In genomic region chr1:187958207-187958606, GRCh38 we compare ENCODE assay signal across 22 cellular contexts.
DNase-seq lines count a peak whose midpoint lies in the region; ATAC-seq, FAIRE-seq and TF ChIP-seq lines count a peak whose summit lies in the region.
"Had no signal": no experiment of that assay in that cellular context is flagged by ENCODE, and none has a peak within 500 bp of the region (broad histone marks: within the 10 kb centered on the region; RNA-seq: fewer than 3 reads in every experiment).

No MANE protein-coding gene starts in this region.

- BruUV-seq in K562 (replicated peaks; lab: Mats Ljungman, UMichigan) (no TSS peak), A673 (replicated peaks; lab: Mats Ljungman, UMichigan) (no TSS peak)

- TF ChIP-seq POLR2A in K562 (conservative IDR thresholded peaks at IDR 0.05) (no peak), right lobe of liver (IDR thresholded peaks at IDR 0.05) (no peak)

- no peak overlapping the region for H3K4me2 ChIP-seq in K562 (ENCODE audit: insufficient read depth, low read length)
- H3K4me2 ChIP-seq: BLaER1 treated with 17β-estradiol and CSF1 and Interleukin-3, amounts not matched to agents 10 nM and 100 nM; GM23338 had no signal

- no peak overlapping the region for H2AFZ ChIP-seq in K562 (ENCODE audit: low read depth, low read length)
- H2AFZ ChIP-seq: GM23338 had no signal

- in situ Hi-C loops in K562 (cut with MboI) = no loop called here

- POLR2A ChIA-PET in K562 (lab: Yijun Ruan, JAX) (no interaction called here), A673 (lab: Charles Lee; ENCODE audit: low non-redundant PET) (no interaction called here)

- WGBS in K562 (ENCODE audit: insufficient coverage, low coverage, missing lambda C conversion rate) = 3% methylated on average over 6 of the region's 6 CpGs
- WGBS in right lobe of liver (ENCODE audit: insufficient coverage, low coverage, low lambda C conversion rate, missing lambda C conversion rate) = 35% methylated on average over 6 of the region's 6 CpGs

- H4K20me1 ChIP-seq in K562 (replicated peaks; ENCODE audit: control insufficient read depth, insufficient read depth, low read length) = no peaks in the 10 kb centered on the region
- H4K20me1 ChIP-seq: BLaER1 treated with 17β-estradiol and CSF1 and Interleukin-3, amounts not matched to agents 10 nM and 100 nM had no signal

- H3K79me2 ChIP-seq in K562 (ENCODE audit: control insufficient read depth, insufficient read depth, low read length) = no peaks in the 10 kb centered on the region

- H3K4me3 ChIP-seq in K562 (no peak overlapping the region), right lobe of liver (no peak overlapping the region), ascending aorta (no peak overlapping the region), A673 (ENCODE audit: low read depth, low read length, poor library complexity, severe bottlenecking) (no peak overlapping the region)
- H3K4me3 ChIP-seq: BLaER1 treated with 17β-estradiol and CSF1 and Interleukin-3, amounts not matched to agents 10 nM and 100 nM; GM12878; GM23338 had no signal

- no peak for TF ChIP-seq CTCF in D721Med (IDR thresholded peaks at IDR 0.05; ENCODE audit: insufficient read depth, missing control alignments)
- no peak for TF ChIP-seq CTCF in K562 (IDR thresholded peaks at IDR 0.05 in 2 of 3, conservative IDR thresholded peaks at IDR 0.05 in 1 of 3; ENCODE audit: insufficient read depth in 2 of 3, low read depth in 1 of 3, low read length in 3 of 3)
- TF ChIP-seq CTCF in right lobe of liver (IDR thresholded peaks at IDR 0.05) = no peak
- no peak for TF ChIP-seq CTCF in ascending aorta (IDR thresholded peaks at IDR 0.05)
- no peak for TF ChIP-seq CTCF in A673 (conservative IDR thresholded peaks at IDR 0.05; ENCODE audit: low read depth, low read length)

- H3K36me3 ChIP-seq in K562 (ENCODE audit: control insufficient read depth, insufficient read depth, low read length) = no peaks in the 10 kb centered on the region
- no peaks in the 10 kb centered on the region for H3K36me3 ChIP-seq in right lobe of liver
- no peaks in the 10 kb centered on the region for H3K36me3 ChIP-seq in ascending aorta
- H3K36me3 ChIP-seq in A673 (ENCODE audit: insufficient read depth, low read length, poor library complexity, severe bottlenecking) = no peaks in the 10 kb centered on the region
- H3K36me3 ChIP-seq: BE2C; BLaER1 treated with 17β-estradiol and CSF1 and Interleukin-3, amounts not matched to agents 10 nM and 100 nM had no signal

- intact Hi-C loops in K562 (cut with micrococcal nuclease) = no loop called here
- intact Hi-C loops in right lobe of liver (cut with DNase I) = no loop called here
- intact Hi-C loops in ascending aorta (cut with DNase I) = no loop called here
- intact Hi-C loops in A673 (cut with micrococcal nuclease; ENCODE audit: unreplicated experiment) = no loop called here

- H3K4me1 ChIP-seq in K562 (replicated peaks in 1 of 2; ENCODE audit: control insufficient read depth in 2 of 2, insufficient read depth in 2 of 2, low read length in 2 of 2) = no peaks in the 10 kb centered on the region
- H3K4me1 ChIP-seq in right lobe of liver = peaks cover 0 to 22% (median 5%) of the 10 kb centered on the region in 4 donors
- no peaks in the 10 kb centered on the region for H3K4me1 ChIP-seq in ascending aorta
- peaks cover 12% of the 10 kb centered on the region for H3K4me1 ChIP-seq in A673 (ENCODE audit: insufficient read depth, low read length, poor library complexity, severe bottlenecking)
- H3K4me1 ChIP-seq: BE2C; BLaER1 treated with 17β-estradiol and CSF1 and Interleukin-3, amounts not matched to agents 10 nM and 100 nM had no signal

- H3K27ac ChIP-seq in K562 (ENCODE audit: extremely low read depth, low read depth, low read length) = no peak overlapping the region
- no peak overlapping the region for H3K27ac ChIP-seq in right lobe of liver
- H3K27ac ChIP-seq in ascending aorta = no peak overlapping the region
- H3K27ac ChIP-seq in A673 (ENCODE audit: low read depth, low read length, poor library complexity, severe bottlenecking) = no peak overlapping the region
- H3K27ac ChIP-seq: 22Rv1; BLaER1 treated with 17β-estradiol and CSF1 and Interleukin-3, amounts not matched to agents 10 nM and 100 nM had no signal

- H3K9me1 ChIP-seq in K562 (ENCODE audit: control insufficient read depth, insufficient read depth, low read length) = no peaks in the 10 kb centered on the region

- FAIRE-seq in D721Med (lab: Jason Lieb, UNC) (peak; percentile 61), GM19239 (lab: Jason Lieb, UNC) (peak; percentile 49), K562 (lab: Jason Lieb, UNC) (peak; percentile 19)

- DNase-seq in D721Med (ENCODE audit: insufficient read length, low spot score) = no peak
- no peak for DNase-seq in GM19239 (ENCODE audit: insufficient read length, low spot score)
- no peak for DNase-seq in K562 (ENCODE audit: extremely low read depth in 1 of 4, low spot score in 3 of 4)
- DNase-seq in right lobe of liver = no peak
- DNase-seq in kidney glomerular epithelial cell (lab: John Stamatoyannopoulos, UW) = no peak
- no peak for DNase-seq in ascending aorta (ENCODE audit: low spot score in 2 of 2)
- DNase-seq in A673 (ENCODE audit: low spot score) = no peak
- DNase-seq: ACHN; AML-193; BE2C; CD4-positive, alpha-beta T cell; CD8-positive, alpha-beta memory T cell; DMS79; EL; GDM1; H9; HFFc6 had no signal

- TF ChIP-seq EP300 in K562 (IDR thresholded peaks at IDR 0.05; ENCODE audit: low read length) = no peak

- H3K9ac ChIP-seq in K562 (ENCODE audit: insufficient read depth in 1 of 2, low read depth in 2 of 2, low read length in 2 of 2) = no peak overlapping the region
- H3K9ac ChIP-seq: BLaER1 treated with 17β-estradiol and CSF1 and Interleukin-3, amounts not matched to agents 10 nM and 100 nM had no signal

- H3K27me3 ChIP-seq in K562 (ENCODE audit: control insufficient read depth in 2 of 2, insufficient read depth in 2 of 2, low read length in 2 of 2) (no peaks in the 10 kb centered on the region), right lobe of liver (no peaks in the 10 kb centered on the region), ascending aorta (no peaks in the 10 kb centered on the region), A673 (replicated peaks; ENCODE audit: insufficient read depth, low read depth, low read length, poor library complexity) (no peaks in the 10 kb centered on the region)
- H3K27me3 ChIP-seq: BE2C; BLaER1 treated with 17β-estradiol and CSF1 and Interleukin-3, amounts not matched to agents 10 nM and 100 nM had no signal

- no peak for TF ChIP-seq RAD21 in K562 (CRISPR knock-in tag; conservative IDR thresholded peaks at IDR 0.05 in 1 of 2, IDR thresholded peaks at IDR 0.05 in 1 of 2)

- H3K9me3 ChIP-seq in K562 (replicated peaks; ENCODE audit: control insufficient read depth, insufficient read depth, low read depth, low read length) = peaks cover 2% of the 10 kb centered on the region; the same call in 1 of the 2 replicates
- no peaks in the 10 kb centered on the region for H3K9me3 ChIP-seq in right lobe of liver
- H3K9me3 ChIP-seq in ascending aorta = no peaks in the 10 kb centered on the region
- no peaks in the 10 kb centered on the region for H3K9me3 ChIP-seq in A673 (ENCODE audit: low read depth, low read length, poor library complexity, severe bottlenecking)
- H3K9me3 ChIP-seq: BE2C had no signal

- ATAC-seq in K562 (no peak), right lobe of liver (peak in 3 of 4 donors; percentile 27 to 61 (median 53)), GM21528 (IDR thresholded peaks at IDR 0.05; ENCODE audit: low FRiP score, unreplicated experiment) (no peak)
- ATAC-seq: GM23338 had no signal

- CTCF ChIA-PET in K562 (lab: Yijun Ruan, JAX; ENCODE audit: low intra/inter-chr PET ratio) (no interaction called here), A673 (lab: Charles Lee) (no interaction called here)

TF ChIP-seq in K562, 482 proteins besides CTCF, POLR2A, EP300 and RAD21:
- TF ChIP-seq, protein P1, sequence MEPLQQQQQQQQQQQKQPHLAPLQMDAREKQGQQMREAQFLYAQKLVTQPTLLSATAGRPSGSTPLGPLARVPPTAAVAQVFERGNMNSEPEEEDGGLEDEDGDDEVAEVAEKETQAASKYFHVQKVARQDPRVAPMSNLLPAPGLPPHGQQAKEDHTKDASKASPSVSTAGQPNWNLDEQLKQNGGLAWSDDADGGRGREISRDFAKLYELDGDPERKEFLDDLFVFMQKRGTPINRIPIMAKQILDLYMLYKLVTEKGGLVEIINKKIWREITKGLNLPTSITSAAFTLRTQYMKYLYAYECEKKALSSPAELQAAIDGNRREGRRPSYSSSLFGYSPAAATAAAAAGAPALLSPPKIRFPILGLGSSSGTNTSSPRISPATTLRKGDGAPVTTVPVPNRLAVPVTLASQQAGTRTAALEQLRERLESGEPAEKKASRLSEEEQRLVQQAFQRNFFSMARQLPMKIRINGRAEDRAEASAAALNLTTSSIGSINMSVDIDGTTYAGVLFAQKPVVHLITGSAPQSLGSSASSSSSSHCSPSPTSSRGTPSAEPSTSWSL (CRISPR knock-in tag; IDR thresholded peaks at IDR 0.05; ENCODE audit: borderline replicate concordance) = no peak
- TF ChIP-seq, protein P2, sequence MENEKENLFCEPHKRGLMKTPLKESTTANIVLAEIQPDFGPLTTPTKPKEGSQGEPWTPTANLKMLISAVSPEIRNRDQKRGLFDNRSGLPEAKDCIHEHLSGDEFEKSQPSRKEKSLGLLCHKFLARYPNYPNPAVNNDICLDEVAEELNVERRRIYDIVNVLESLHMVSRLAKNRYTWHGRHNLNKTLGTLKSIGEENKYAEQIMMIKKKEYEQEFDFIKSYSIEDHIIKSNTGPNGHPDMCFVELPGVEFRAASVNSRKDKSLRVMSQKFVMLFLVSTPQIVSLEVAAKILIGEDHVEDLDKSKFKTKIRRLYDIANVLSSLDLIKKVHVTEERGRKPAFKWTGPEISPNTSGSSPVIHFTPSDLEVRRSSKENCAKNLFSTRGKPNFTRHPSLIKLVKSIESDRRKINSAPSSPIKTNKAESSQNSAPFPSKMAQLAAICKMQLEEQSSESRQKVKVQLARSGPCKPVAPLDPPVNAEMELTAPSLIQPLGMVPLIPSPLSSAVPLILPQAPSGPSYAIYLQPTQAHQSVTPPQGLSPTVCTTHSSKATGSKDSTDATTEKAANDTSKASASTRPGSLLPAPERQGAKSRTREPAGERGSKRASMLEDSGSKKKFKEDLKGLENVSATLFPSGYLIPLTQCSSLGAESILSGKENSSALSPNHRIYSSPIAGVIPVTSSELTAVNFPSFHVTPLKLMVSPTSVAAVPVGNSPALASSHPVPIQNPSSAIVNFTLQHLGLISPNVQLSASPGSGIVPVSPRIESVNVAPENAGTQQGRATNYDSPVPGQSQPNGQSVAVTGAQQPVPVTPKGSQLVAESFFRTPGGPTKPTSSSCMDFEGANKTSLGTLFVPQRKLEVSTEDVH (IDR thresholded peaks at IDR 0.05; ENCODE audit: low read depth, partially characterized antibody) = no peak
- TF ChIP-seq MYBL2 (IDR thresholded peaks at IDR 0.05; ENCODE audit: low read depth) (no peak), MYBL2 (CRISPR knock-in tag; IDR thresholded peaks at IDR 0.05; ENCODE audit: borderline replicate concordance) (no peak)

Comparison
In these comparisons a context has a peak if more than half of its experiments do, and no peak if none do; other contexts are left out.
1. ATAC-seq: peak in right lobe of liver (3 of 4); none in K562 (single experiment) and GM21528 (single experiment).